13 cellular contexts compared by ENCODE assay signal in the genomic region with DNA sequence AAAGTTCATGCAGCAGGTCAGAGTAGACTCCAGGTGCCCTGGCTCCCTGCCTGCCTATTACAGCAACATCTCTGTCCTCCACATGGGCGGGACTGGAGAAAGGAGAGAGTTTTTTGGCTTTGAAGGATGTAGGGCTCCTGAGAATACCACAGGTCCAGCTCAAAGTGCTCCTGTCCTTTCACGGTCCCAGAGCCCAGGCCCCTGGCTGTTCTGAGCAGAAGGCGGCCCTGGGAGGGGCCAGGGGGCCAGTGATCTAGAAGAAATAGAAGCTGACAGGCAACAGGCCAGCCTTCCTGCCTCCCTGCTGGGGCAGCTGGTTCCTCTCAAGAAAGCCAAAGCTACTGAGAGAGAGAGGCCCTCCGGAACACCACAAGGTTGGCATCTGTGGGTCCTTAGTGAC. TPM values are rescaled to one million over a fixed set of nuclear protein-coding genes. Genes with fewer than 3 reads are reported as not detected.
A peak's percentile ranks its signal among the peaks of the same experiment; 100 is the strongest.
DNase-seq lines count a peak whose midpoint lies in the region; ATAC-seq, FAIRE-seq and TF ChIP-seq lines count a peak whose summit lies in the region.
"Had no signal": no experiment of that assay in that cellular context is flagged by ENCODE, and none has a peak within 500 bp of the region (broad histone marks: within the 10 kb centered on the region; RNA-seq: fewer than 3 reads in every experiment).

No MANE protein-coding gene starts in this region.

- H3K4me1 Mint-ChIP-seq in activated T-helper 17 cell treated with anti-CD3 and anti-CD28 coated beads, Interleukin-2, amount 50 U/mL, for 72 hours, result no peaks in the 10 kb centered on the region

- no peaks in the 10 kb centered on the region for H3K27me3 Mint-ChIP-seq in activated T-helper 17 cell treated with anti-CD3 and anti-CD28 coated beads, Interleukin-2, amount 50 U/mL, for 72 hours

- intact Hi-C loops in Right ventricle myocardium superior (cut with DNase I), result no loop called here
- intact Hi-C loops in posterior vena cava (cut with DNase I), result no loop called here

- TF ChIP-seq CTCF in C4-2B (conservative IDR thresholded peaks at IDR 0.05) (no peak), RWPE1 (conservative IDR thresholded peaks at IDR 0.05; ENCODE audit: low read depth) (no peak)

- H3K36me3 Mint-ChIP-seq in activated T-helper 17 cell treated with anti-CD3 and anti-CD28 coated beads, Interleukin-2, amount 50 U/mL, for 72 hours (ENCODE audit: low read depth), result no peaks in the 10 kb centered on the region

- POLR2A ChIA-PET in RWPE1 (lab: Yijun Ruan, JAX; ENCODE audit: low non-redundant PET), result no interaction called here

- CTCF ChIA-PET in RWPE1 (lab: Yijun Ruan, JAX), result interaction anchor here (0.6 to 1.2 kb wide), 3 partner anchors 12 to 388 kb away, joined by 3 read pairs; no protein-coding TSS in a partner anchor

- ATAC-seq in Right ventricle myocardium superior (ENCODE audit: poor library complexity) (no peak), HG02623 (IDR thresholded peaks at IDR 0.05; ENCODE audit: unreplicated experiment) (no peak)
- ATAC-seq in activated T-helper 17 cell treated with anti-CD3 and anti-CD28 coated beads, Interleukin-2, amount 50 U/mL, for 72 hours (replicated peaks), result no peak

- H3K27ac Mint-ChIP-seq in activated T-helper 17 cell treated with anti-CD3 and anti-CD28 coated beads, Interleukin-2, amount 50 U/mL, for 72 hours, result no peak overlapping the region

- H3K27ac ChIP-seq in C4-2B, result peak overlapping the region; percentile 93
- H3K27ac ChIP-seq in RWPE1, result peak overlapping the region; percentile 97
- H3K27ac ChIP-seq: testis had no signal

- DNase-seq in RWPE1 (ENCODE audit: low spot score) (no peak), Right ventricle myocardium superior (peak; percentile 42), posterior vena cava (ENCODE audit: low spot score) (peak; percentile 34), NCI-H146 treated with DMSO at 0.1 percent for 48 hours (lab: John Stamatoyannopoulos, UW; ENCODE audit: unreplicated experiment) (no peak), urothelium cell line (ENCODE audit: low spot score) (no peak)
- DNase-seq: left cardiac atrium, NCI-H2227 treated with DMSO at 0.1 percent for 48 hours, testis had no signal

- FAIRE-seq in urothelium cell line (lab: Jason Lieb, UNC), result no peak
- FAIRE-seq: endometrium had no signal

- H3K9me3 Mint-ChIP-seq in activated T-helper 17 cell treated with anti-CD3 and anti-CD28 coated beads, Interleukin-2, amount 50 U/mL, for 72 hours, result no peaks in the 10 kb centered on the region

- H3K4me3 Mint-ChIP-seq in activated T-helper 17 cell treated with anti-CD3 and anti-CD28 coated beads, Interleukin-2, amount 50 U/mL, for 72 hours, result no peak overlapping the region

RNA-seq across cellular contexts. Expression of a gene that starts 0.9 kb away (rescaled TPM):
- 10.5 TPM for total RNA-seq in Right ventricle myocardium superior
- total RNA-seq in posterior vena cava, result 1 to 10 TPM; 8.3 to 9.4 TPM
- total RNA-seq in activated T-helper 17 cell treated with anti-CD3 and anti-CD28 coated beads, Interleukin-2, amount 50 U/mL, for 72 hours, result under 1 TPM; 0.32 to 0.56 TPM
- total RNA-seq: OCI-LY7 had no signal

RNA-seq across cellular contexts. Expression of a gene that starts 57.3 kb away (rescaled TPM):
- total RNA-seq in Right ventricle myocardium superior (26.8 TPM), posterior vena cava (10 to 100 TPM; 66.0 to 77.8 TPM)
- total RNA-seq in activated T-helper 17 cell treated with anti-CD3 and anti-CD28 coated beads, Interleukin-2, amount 50 U/mL, for 72 hours, result 100 to 1,000 TPM in 1 of 2 donors, 10 to 100 TPM in 1; 93.3 to 147 TPM

Comparison
In these comparisons a context has a peak if more than half of its experiments do, and no peak if none do; other contexts are left out.
1. DNase-seq: peak in Right ventricle myocardium superior (single experiment) and posterior vena cava (single experiment); none in RWPE1 (single experiment), NCI-H146 treated with DMSO at 0.1 percent for 48 hours (single experiment) and urothelium cell line (single experiment).